1 cellular context compared by ENCODE assay signal in the genomic region with DNA sequence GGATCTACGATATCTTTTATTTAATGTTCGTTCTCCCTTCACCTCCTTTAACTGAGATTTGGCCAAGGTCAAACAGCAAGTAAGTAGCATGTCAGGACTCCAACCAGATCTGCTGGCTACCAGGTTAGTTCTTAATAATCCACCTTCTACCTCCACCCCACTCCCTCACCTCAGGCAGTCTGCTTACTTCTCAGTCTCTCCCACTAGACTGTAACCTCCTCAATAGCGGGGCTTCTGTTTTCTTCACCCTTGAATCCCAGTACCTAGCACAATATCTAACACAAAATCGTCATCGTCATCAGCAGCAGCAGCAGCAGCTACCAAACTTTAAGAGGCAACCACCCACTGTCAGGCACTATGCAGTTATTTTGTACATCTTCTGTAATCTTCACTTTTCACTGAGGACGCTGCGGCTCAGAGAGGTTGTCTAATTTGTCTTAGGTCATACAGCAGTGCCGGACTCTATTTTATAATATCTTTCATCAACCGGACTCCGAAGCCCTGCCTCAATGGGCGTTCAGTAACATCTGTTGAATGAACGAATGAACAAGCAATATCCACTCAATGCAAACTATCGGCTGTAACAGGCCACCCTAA.
TF ChIP-seq lines count a peak whose summit lies in the region.

No MANE protein-coding gene starts in this region.

TF ChIP-seq in H1, 55 proteins besides CTCF, POLR2A, EP300 and RAD21:
- TF ChIP-seq HDAC2 (IDR thresholded peaks at IDR 0.05; ENCODE audit: borderline replicate concordance in 1 of 2, low read depth in 2 of 2, low read length in 2 of 2), result peak in 1 of 2 experiments; percentile 52; a peak in 1 of 4 replicates
- no peak for TF ChIP-seq SP2 (IDR thresholded peaks at IDR 0.05; ENCODE audit: low read length)
- no peak for TF ChIP-seq SAP30 (IDR thresholded peaks at IDR 0.05; ENCODE audit: insufficient read depth, insufficient replicate concordance, low read length)
- TF ChIP-seq JUN (IDR thresholded peaks at IDR 0.05; ENCODE audit: low read depth, low read length), result no peak
- TF ChIP-seq SIRT6 (IDR thresholded peaks at IDR 0.05; ENCODE audit: low read length), result no peak
- TF ChIP-seq TBP (IDR thresholded peaks at IDR 0.05; ENCODE audit: low read depth, low read length), result 0 out of 2 replicates have a peak, but pooled peaks have one; percentile 30
- no peak for TF ChIP-seq CTBP2 (IDR thresholded peaks at IDR 0.05; ENCODE audit: borderline replicate concordance, insufficient read depth, insufficient read length, low read length)
- TF ChIP-seq, protein P1, sequence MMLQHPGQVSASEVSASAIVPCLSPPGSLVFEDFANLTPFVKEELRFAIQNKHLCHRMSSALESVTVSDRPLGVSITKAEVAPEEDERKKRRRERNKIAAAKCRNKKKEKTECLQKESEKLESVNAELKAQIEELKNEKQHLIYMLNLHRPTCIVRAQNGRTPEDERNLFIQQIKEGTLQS (IDR thresholded peaks at IDR 0.05; ENCODE audit: insufficient read depth, low read depth, low read length), result no peak
- no peak for TF ChIP-seq TAF7 (optimal IDR thresholded peaks at IDR 0.05; ENCODE audit: borderline replicate concordance, low read depth, low read length)
- TF ChIP-seq PHF8 (conservative IDR thresholded peaks at IDR 0.05; ENCODE audit: low read depth, low read length), result peak; percentile 36
- TF ChIP-seq, protein P2, sequence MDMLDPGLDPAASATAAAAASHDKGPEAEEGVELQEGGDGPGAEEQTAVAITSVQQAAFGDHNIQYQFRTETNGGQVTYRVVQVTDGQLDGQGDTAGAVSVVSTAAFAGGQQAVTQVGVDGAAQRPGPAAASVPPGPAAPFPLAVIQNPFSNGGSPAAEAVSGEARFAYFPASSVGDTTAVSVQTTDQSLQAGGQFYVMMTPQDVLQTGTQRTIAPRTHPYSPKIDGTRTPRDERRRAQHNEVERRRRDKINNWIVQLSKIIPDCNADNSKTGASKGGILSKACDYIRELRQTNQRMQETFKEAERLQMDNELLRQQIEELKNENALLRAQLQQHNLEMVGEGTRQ (IDR thresholded peaks at IDR 0.05; ENCODE audit: low read length), result no peak
- TF ChIP-seq KDM5A (IDR thresholded peaks at IDR 0.05; ENCODE audit: low read length), result no peak
- TF ChIP-seq SP1 (IDR thresholded peaks at IDR 0.05; ENCODE audit: low read depth, low read length), result no peak
- no peak for TF ChIP-seq POLR2AphosphoS5 (IDR thresholded peaks at IDR 0.05; ENCODE audit: low read depth, low read length)
- no peak for TF ChIP-seq NANOG (IDR thresholded peaks at IDR 0.05; ENCODE audit: insufficient read depth, low read depth, low read length, poor library complexity, severe bottlenecking)
